In genomic region chr2:69494126-69494525, GRCh38 we compare ENCODE assay signal across 10 cellular contexts.
"Had no signal": no experiment of that assay in that cellular context is flagged by ENCODE, and none has a peak within 500 bp of the region (broad histone marks: within the 10 kb centered on the region; RNA-seq: fewer than 3 reads in every experiment).

No MANE protein-coding gene starts in this region.

- H3K27me3 Mint-ChIP-seq: stimulated activated naive CD8-positive, alpha-beta T cell treated with anti-CD3 and anti-CD28 coated beads, Interleukin-15, Interleukin-2, amounts not matched to agents 100 ng/mL and 50 ng/mL, for 24 hours had no signal

- H3K36me3 Mint-ChIP-seq: neural progenitor cell had no signal

- H3K27ac Mint-ChIP-seq: memory B cell; stimulated activated naive CD8-positive, alpha-beta T cell treated with anti-CD3 and anti-CD28 coated beads, Interleukin-15, Interleukin-2, amounts not matched to agents 100 ng/mL and 50 ng/mL, for 24 hours had no signal

- H3K4me3 Mint-ChIP-seq: memory B cell; neural progenitor cell; stimulated activated naive CD8-positive, alpha-beta T cell treated with anti-CD3 and anti-CD28 coated beads, Interleukin-15, Interleukin-2, amounts not matched to agents 100 ng/mL and 50 ng/mL, for 24 hours had no signal

- H3K9me3 Mint-ChIP-seq: activated T-helper 2 cell treated with anti-CD3 and anti-CD28 coated beads, Interferon-gamma antibody, Interleukin-2, Interleukin-4, amounts not matched to agents 10 μg/mL and 5 μg/mL and 100 μg/mL, durations not matched to agents 14 hours and 24 hours and 36 hours; memory B cell; neural progenitor cell; stimulated activated naive CD8-positive, alpha-beta T cell treated with anti-CD3 and anti-CD28 coated beads, Interleukin-15, Interleukin-2, amounts not matched to agents 100 ng/mL and 50 ng/mL, for 24 hours had no signal

- DNase-seq: activated CD4-positive, CD25-positive, alpha-beta regulatory T cell treated with anti-CD3 and anti-CD28 coated beads, Interleukin-2, amount 50 U/mL, for 72 hours; cortex of kidney; effector CD8-positive, alpha-beta T cell; heart left ventricle; ovary; stimulated activated CD4-positive, alpha-beta T cell treated with anti-CD3 and anti-CD28 coated beads, Interleukin-12 subunit alpha, Interleukin-12 subunit beta, amount 100 ng/mL, for 4 hours had no signal
